10 cellular contexts compared by ENCODE assay signal in the genomic region with DNA sequence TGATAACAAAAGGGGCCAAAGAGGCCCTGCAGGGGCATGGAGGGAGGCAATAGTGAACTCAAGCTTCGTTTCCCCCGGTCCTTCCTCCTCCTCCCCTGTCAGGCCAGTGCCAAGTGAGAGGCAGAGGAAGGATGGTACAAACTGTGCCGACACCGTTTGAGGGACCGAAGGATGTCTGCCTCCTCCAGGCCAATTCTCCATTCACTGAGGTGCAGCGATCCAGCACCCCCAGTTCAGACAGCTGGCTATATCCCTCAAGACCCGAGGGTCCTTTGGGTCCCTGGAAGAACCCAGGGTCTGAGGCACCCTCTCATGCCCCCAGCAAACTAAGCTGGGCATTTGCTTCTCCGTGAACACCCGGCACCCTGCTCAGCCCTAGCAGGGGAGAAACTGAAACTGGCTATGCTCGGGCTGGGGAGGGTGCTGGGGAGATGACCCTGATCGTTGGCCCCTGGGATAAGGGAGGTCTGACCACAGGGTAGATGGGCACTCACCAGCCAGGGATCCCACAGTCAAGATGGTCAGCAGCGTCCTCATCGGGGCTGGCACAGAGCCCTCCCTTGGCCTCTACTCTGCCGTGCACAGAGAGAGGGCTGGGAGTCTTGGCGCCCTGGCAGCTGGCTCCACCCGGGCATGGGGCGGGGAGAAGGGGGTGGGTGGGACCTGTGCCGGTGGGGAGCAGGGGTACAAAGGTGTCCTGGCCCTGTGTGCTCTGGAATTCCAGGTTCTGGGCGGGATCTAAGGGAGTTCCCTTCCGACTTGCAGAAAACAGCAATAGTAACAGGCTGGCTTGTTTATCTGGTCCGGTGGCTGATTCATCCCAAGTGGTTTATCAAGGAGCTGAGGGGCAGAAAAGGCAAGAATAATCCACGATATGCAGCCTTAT. TPM values are rescaled to one million over a fixed set of nuclear protein-coding genes. Genes with fewer than 3 reads are reported as not detected.
DNase-seq lines count a peak whose midpoint lies in the region; ATAC-seq and TF ChIP-seq lines count a peak whose summit lies in the region.
"Had no signal": no experiment of that assay in that cellular context is flagged by ENCODE, and none has a peak within 500 bp of the region (broad histone marks: within the 10 kb centered on the region; RNA-seq: fewer than 3 reads in every experiment).

A gene with protein sequence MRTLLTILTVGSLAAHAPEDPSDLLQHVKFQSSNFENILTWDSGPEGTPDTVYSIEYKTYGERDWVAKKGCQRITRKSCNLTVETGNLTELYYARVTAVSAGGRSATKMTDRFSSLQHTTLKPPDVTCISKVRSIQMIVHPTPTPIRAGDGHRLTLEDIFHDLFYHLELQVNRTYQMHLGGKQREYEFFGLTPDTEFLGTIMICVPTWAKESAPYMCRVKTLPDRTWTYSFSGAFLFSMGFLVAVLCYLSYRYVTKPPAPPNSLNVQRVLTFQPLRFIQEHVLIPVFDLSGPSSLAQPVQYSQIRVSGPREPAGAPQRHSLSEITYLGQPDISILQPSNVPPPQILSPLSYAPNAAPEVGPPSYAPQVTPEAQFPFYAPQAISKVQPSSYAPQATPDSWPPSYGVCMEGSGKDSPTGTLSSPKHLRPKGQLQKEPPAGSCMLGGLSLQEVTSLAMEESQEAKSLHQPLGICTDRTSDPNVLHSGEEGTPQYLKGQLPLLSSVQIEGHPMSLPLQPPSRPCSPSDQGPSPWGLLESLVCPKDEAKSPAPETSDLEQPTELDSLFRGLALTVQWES (minus strand): TSS at position 595 of the 886 bp plus-strand sequence. CDS start 58 bp downstream, at position 537.

- 28 to 34% methylated on average over 22 of the region's 22 CpGs for WGBS in esophagus, 2 donors

- peaks cover 16% of the 10 kb centered on the region for H3K27me3 Mint-ChIP-seq in nephron progenitor cell (ENCODE audit: low read depth, poor library complexity)

- no peaks in the 10 kb centered on the region for H3K36me3 Mint-ChIP-seq in nephron progenitor cell (ENCODE audit: low read depth)

- ATAC-seq in HG03095 (IDR thresholded peaks at IDR 0.05; ENCODE audit: unreplicated experiment) (no peak), GM19467 (IDR thresholded peaks at IDR 0.05; ENCODE audit: unreplicated experiment) (no peak)

- peak within 1 kb of the TSS; percentile 39 for H3K27ac Mint-ChIP-seq in nephron progenitor cell

- peaks cover 3% of the 10 kb centered on the region for H3K9me3 Mint-ChIP-seq in nephron progenitor cell

- H3K36me3 ChIP-seq in esophagus (ENCODE audit: control insufficient read depth in 2 of 2, insufficient read depth in 2 of 2, low read length in 1 of 2) (no peaks in the 10 kb centered on the region), WERI-Rb-1 (no peaks in the 10 kb centered on the region)

- H3K27ac ChIP-seq in esophagus (ENCODE audit: low read depth in 2 of 2, low read length in 1 of 2) = peak within 1 kb of the TSS; percentile 65 to 92
- H3K27ac ChIP-seq in WERI-Rb-1 = no peak within 1 kb of the TSS

- 0 out of 2 replicates have a peak, but pooled peaks have one; percentile 9 for TF ChIP-seq CTCF in AG10803 (conservative IDR thresholded peaks at IDR 0.05; ENCODE audit: low read length)
- TF ChIP-seq CTCF in nephron progenitor cell (IDR thresholded peaks at IDR 0.05) = no peak
- TF ChIP-seq CTCF in WERI-Rb-1 (IDR thresholded peaks at IDR 0.05; ENCODE audit: low read depth, low read length) = no peak

- H3K4me3 Mint-ChIP-seq in nephron progenitor cell = no peak within 1 kb of the TSS

- DNase-seq in AG10803 (ENCODE audit: low read depth) (peak; percentile 14), NCI-H526 (lab: John Stamatoyannopoulos, UW) (peak; percentile 18 to 59), nephron progenitor cell (no peak), WERI-Rb-1 (no peak), MV-4-11 (lab: John Stamatoyannopoulos, UW) (no peak)
- DNase-seq: activated T-cell treated with anti-CD3 and anti-CD28 coated beads, Interleukin-2, amount 50 U/mL, for 1 hour; DND-41 had no signal

- H3K9me3 ChIP-seq in esophagus (ENCODE audit: control insufficient read depth in 2 of 2, insufficient read depth in 1 of 2, low read depth in 1 of 2, low read length in 1 of 2) (no peaks in the 10 kb centered on the region), WERI-Rb-1 (ENCODE audit: severe bottlenecking) (no peaks in the 10 kb centered on the region)

- H3K4me1 ChIP-seq in esophagus (ENCODE audit: control insufficient read depth in 2 of 2, insufficient read depth in 2 of 2, low read length in 1 of 2) = peaks cover 3 to 5% of the 10 kb centered on the region in 2 donors

- H3K4me3 ChIP-seq in AG10803 (ENCODE audit: low read length) (peak within 1 kb of the TSS; percentile 72), esophagus (ENCODE audit: low read depth in 1 of 2, low read length in 2 of 2) (peak within 1 kb of the TSS; percentile 65 to 70), WERI-Rb-1 (ENCODE audit: low read depth, low read length) (no peak within 1 kb of the TSS)

- peaks cover 37% of the 10 kb centered on the region for H3K4me1 Mint-ChIP-seq in nephron progenitor cell

- H3K27me3 ChIP-seq in esophagus (ENCODE audit: control insufficient read depth in 1 of 2, insufficient read depth in 2 of 2, low read length in 2 of 2) (no peaks in the 10 kb centered on the region), WERI-Rb-1 (ENCODE audit: insufficient read depth, low read depth, severe bottlenecking) (no peaks in the 10 kb centered on the region)

RNA-seq across cellular contexts. Expression of the gene that starts here (rescaled TPM):
- polyA plus RNA-seq in esophagus = 10 to 100 TPM; 10.3 to 11.7 TPM

Comparison
In these comparisons a context has a peak if more than half of its experiments do, and no peak if none do; other contexts are left out.
1. DNase-seq: peak in AG10803 (single experiment) and NCI-H526 (2 of 2); none in nephron progenitor cell (single experiment), WERI-Rb-1 (single experiment) and MV-4-11 (single experiment).